ENCODE assay signal across 2 cellular contexts in the genomic region with DNA sequence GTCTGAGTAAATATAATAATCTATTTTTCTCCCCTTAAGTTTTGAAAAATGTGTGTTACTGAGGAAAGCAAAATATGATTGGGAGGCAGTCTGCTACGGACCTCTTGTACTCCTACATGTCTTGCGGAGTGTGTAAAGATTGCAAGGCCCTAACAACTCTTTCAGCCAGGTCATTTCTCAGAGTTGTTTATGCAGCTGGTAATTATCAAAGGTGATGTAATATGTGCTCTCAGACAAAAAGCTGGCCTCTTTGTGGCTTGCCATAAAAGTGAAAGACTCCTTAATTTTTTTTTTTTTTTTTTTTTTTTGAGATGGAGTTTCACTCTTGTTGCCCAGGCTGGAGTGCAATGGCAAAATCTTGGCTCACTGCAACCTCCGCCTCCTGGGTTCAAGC.
A peak's percentile ranks its signal among the peaks of the same experiment; 100 is the strongest.
TF ChIP-seq lines count a peak whose summit lies in the region.

No MANE protein-coding gene starts in this region.

TF ChIP-seq in HEK293, 187 proteins besides CTCF, POLR2A, EP300 and RAD21 (continued from another document):
- TF ChIP-seq, protein P1, sequence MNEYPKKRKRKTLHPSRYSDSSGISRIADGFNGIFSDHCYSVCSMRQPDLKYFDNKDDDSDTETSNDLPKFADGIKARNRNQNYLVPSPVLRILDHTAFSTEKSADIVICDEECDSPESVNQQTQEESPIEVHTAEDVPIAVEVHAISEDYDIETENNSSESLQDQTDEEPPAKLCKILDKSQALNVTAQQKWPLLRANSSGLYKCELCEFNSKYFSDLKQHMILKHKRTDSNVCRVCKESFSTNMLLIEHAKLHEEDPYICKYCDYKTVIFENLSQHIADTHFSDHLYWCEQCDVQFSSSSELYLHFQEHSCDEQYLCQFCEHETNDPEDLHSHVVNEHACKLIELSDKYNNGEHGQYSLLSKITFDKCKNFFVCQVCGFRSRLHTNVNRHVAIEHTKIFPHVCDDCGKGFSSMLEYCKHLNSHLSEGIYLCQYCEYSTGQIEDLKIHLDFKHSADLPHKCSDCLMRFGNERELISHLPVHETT (tag by site-specific recombination; IDR thresholded peaks at IDR 0.05), result no peak
- TF ChIP-seq ZNF776 (tag by site-specific recombination; IDR thresholded peaks at IDR 0.05; ENCODE audit: borderline replicate concordance), result no peak
- no peak for TF ChIP-seq ZNF677 (tag by site-specific recombination; IDR thresholded peaks at IDR 0.05)
- TF ChIP-seq ZNF366 (tag by site-specific recombination; conservative IDR thresholded peaks at IDR 0.05), result peak; percentile 52
- no peak for TF ChIP-seq ZNF514 (tag by site-specific recombination; IDR thresholded peaks at IDR 0.05)
- TF ChIP-seq, protein P2, sequence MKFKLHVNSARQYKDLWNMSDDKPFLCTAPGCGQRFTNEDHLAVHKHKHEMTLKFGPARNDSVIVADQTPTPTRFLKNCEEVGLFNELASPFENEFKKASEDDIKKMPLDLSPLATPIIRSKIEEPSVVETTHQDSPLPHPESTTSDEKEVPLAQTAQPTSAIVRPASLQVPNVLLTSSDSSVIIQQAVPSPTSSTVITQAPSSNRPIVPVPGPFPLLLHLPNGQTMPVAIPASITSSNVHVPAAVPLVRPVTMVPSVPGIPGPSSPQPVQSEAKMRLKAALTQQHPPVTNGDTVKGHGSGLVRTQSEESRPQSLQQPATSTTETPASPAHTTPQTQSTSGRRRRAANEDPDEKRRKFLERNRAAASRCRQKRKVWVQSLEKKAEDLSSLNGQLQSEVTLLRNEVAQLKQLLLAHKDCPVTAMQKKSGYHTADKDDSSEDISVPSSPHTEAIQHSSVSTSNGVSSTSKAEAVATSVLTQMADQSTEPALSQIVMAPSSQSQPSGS (tag by site-specific recombination; IDR thresholded peaks at IDR 0.05; ENCODE audit: low read depth), result no peak
TF ChIP-seq in HEK293: peak in this region for 10.

TF ChIP-seq in K562, 482 proteins besides CTCF, POLR2A, EP300 and RAD21 (continued from another document):
- TF ChIP-seq, protein P3, sequence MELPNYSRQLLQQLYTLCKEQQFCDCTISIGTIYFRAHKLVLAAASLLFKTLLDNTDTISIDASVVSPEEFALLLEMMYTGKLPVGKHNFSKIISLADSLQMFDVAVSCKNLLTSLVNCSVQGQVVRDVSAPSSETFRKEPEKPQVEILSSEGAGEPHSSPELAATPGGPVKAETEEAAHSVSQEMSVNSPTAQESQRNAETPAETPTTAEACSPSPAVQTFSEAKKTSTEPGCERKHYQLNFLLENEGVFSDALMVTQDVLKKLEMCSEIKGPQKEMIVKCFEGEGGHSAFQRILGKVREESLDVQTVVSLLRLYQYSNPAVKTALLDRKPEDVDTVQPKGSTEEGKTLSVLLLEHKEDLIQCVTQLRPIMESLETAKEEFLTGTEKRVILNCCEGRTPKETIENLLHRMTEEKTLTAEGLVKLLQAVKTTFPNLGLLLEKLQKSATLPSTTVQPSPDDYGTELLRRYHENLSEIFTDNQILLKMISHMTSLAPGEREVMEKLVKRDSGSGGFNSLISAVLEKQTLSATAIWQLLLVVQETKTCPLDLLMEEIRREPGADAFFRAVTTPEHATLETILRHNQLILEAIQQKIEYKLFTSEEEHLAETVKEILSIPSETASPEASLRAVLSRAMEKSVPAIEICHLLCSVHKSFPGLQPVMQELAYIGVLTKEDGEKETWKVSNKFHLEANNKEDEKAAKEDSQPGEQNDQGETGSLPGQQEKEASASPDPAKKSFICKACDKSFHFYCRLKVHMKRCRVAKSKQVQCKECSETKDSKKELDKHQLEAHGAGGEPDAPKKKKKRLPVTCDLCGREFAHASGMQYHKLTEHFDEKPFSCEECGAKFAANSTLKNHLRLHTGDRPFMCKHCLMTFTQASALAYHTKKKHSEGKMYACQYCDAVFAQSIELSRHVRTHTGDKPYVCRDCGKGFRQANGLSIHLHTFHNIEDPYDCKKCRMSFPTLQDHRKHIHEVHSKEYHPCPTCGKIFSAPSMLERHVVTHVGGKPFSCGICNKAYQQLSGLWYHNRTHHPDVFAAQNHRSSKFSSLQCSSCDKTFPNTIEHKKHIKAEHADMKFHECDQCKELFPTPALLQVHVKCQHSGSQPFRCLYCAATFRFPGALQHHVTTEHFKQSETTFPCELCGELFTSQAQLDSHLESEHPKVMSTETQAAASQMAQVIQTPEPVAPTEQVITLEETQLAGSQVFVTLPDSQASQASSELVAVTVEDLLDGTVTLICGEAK (IDR thresholded peaks at IDR 0.05), result no peak
- TF ChIP-seq, protein P3 (CRISPR knock-in tag; IDR thresholded peaks at IDR 0.05), result no peak
- 0 out of 2 replicates have a peak, but pooled peaks have one; percentile 10 for TF ChIP-seq ZNF384 (IDR thresholded peaks at IDR 0.05; ENCODE audit: low read depth, low read length)
- no peak for TF ChIP-seq KAT2B (IDR thresholded peaks at IDR 0.05; ENCODE audit: low read depth, low read length)
- TF ChIP-seq, protein P4, sequence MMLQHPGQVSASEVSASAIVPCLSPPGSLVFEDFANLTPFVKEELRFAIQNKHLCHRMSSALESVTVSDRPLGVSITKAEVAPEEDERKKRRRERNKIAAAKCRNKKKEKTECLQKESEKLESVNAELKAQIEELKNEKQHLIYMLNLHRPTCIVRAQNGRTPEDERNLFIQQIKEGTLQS (IDR thresholded peaks at IDR 0.05), result peak; percentile 59; the same call in 1 of the 2 replicates
- TF ChIP-seq, protein P4 (CRISPR knock-in tag; conservative IDR thresholded peaks at IDR 0.05), result no peak
- no peak for TF ChIP-seq GTF2A2 (tag; IDR thresholded peaks at IDR 0.05)
- TF ChIP-seq, protein P5, sequence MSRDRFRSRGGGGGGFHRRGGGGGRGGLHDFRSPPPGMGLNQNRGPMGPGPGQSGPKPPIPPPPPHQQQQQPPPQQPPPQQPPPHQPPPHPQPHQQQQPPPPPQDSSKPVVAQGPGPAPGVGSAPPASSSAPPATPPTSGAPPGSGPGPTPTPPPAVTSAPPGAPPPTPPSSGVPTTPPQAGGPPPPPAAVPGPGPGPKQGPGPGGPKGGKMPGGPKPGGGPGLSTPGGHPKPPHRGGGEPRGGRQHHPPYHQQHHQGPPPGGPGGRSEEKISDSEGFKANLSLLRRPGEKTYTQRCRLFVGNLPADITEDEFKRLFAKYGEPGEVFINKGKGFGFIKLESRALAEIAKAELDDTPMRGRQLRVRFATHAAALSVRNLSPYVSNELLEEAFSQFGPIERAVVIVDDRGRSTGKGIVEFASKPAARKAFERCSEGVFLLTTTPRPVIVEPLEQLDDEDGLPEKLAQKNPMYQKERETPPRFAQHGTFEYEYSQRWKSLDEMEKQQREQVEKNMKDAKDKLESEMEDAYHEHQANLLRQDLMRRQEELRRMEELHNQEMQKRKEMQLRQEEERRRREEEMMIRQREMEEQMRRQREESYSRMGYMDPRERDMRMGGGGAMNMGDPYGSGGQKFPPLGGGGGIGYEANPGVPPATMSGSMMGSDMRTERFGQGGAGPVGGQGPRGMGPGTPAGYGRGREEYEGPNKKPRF (IDR thresholded peaks at IDR 0.05; ENCODE audit: low read depth, low read length), result no peak
- TF ChIP-seq CEBPG (CRISPR knock-in tag; IDR thresholded peaks at IDR 0.05), result no peak
- TF ChIP-seq CEBPG (tag; conservative IDR thresholded peaks at IDR 0.05 in 1 of 2, IDR thresholded peaks at IDR 0.05 in 1 of 2), result peak in 1 of 2 experiments; percentile 81; a peak in 2 of 4 replicates
